Comparison of ENCODE assay signal across 8 cellular contexts in genomic region chr1:100717218-100717617, GRCh38. TPM values are rescaled to one million over a fixed set of nuclear protein-coding genes. Genes with fewer than 3 reads are reported as not detected.
"Had no signal": no experiment of that assay in that cellular context is flagged by ENCODE, and none has a peak within 500 bp of the region (broad histone marks: within the 10 kb centered on the region; RNA-seq: fewer than 3 reads in every experiment).

No MANE protein-coding gene starts in this region.

- FAIRE-seq: G401.6, GM12878, GM12891, GM12892, GM19239 had no signal

- H3K4me3 ChIP-seq: GM12878 had no signal

- ATAC-seq: GM12878 had no signal

- DNase-seq: GDM1, GF-D8 had no signal

RNA-seq across cellular contexts. Expression of gene VCAM1, which starts 2.3 kb away (rescaled TPM):
- total RNA-seq: G401 had no signal
